Comparison of ENCODE assay signal across 5 cellular contexts in genomic region chr17:30742669-30743068, GRCh38.
A peak's percentile ranks its signal among the peaks of the same experiment; 100 is the strongest.
DNase-seq lines count a peak whose midpoint lies in the region; FAIRE-seq and TF ChIP-seq lines count a peak whose summit lies in the region.
"Not testable (repeated sequence)": the region's sequence is repeated elsewhere in the genome, so short reads cannot be mapped to it uniquely, and the experiment has no call there.

No MANE protein-coding gene starts in this region.

- FAIRE-seq in islet of Langerhans (lab: Jason Lieb, UNC), result peak; percentile 47

- DNase-seq in EH (ENCODE audit: low read depth) (peak; percentile 15), LNCaP clone FGC (ENCODE audit: low read depth) (peak; percentile 83)
- DNase-seq in endothelial cell (ENCODE audit: low spot score), result not testable (repeated sequence)

- not testable (repeated sequence) for H3K36me3 Mint-ChIP-seq in endothelial cell (ENCODE audit: low read depth, unreplicated experiment)

- not testable (repeated sequence) for H3K27me3 Mint-ChIP-seq in endothelial cell (ENCODE audit: unreplicated experiment)

- not testable (repeated sequence) for H3K4me3 ChIP-seq in LNCaP clone FGC (ENCODE audit: low read depth, low read length)

- peak overlapping the region; percentile 16; the same call in 1 of the 2 replicates for H3K27ac ChIP-seq in VCaP

- not testable (repeated sequence) for H3K4me1 Mint-ChIP-seq in endothelial cell (ENCODE audit: unreplicated experiment)

- H3K9me3 Mint-ChIP-seq in endothelial cell (ENCODE audit: unreplicated experiment), result not testable (repeated sequence)

- not testable (repeated sequence) for TF ChIP-seq CTCF in LNCaP clone FGC (IDR thresholded peaks at IDR 0.05; ENCODE audit: control insufficient read depth, extremely low read depth, insufficient read depth); VCaP (conservative IDR thresholded peaks at IDR 0.05); endothelial cell (IDR thresholded peaks at IDR 0.05; ENCODE audit: unreplicated experiment)

- H3K27ac Mint-ChIP-seq in endothelial cell (ENCODE audit: unreplicated experiment), result peak overlapping the region; percentile 28

- not testable (repeated sequence) for H3K4me3 Mint-ChIP-seq in endothelial cell (ENCODE audit: unreplicated experiment)
